Comparison of ENCODE assay signal across 1 cellular context in the genomic region with DNA sequence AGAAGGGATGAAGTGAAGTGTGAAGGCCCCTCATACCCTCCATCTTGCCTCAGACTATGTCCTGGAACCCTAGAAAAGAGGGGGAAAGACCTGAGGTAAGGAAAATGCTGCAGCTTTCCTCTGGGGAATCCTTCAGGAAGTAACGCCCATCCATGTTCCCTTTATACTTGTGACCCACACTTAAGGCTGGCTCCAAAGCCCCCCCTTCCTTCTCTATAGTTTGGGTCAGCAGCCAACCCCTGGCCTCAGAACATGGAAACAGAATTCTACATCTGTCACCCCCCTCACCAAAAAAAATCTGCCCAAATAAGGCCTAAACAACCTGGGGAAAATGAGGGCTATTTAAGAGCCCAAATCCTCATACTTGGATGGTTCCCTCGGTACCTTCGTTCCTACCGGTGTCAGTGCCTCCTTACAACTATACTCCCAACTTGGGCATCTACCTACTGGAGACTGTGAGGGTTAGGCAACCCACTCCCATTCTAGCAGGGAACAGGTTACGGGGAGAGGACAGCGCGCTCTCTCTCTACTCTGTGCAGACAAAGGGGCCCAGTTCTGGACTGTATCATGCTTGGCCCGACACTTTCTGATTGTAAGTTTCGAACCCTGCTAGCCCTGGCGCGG.
TF ChIP-seq lines count a peak whose summit lies in the region.

No MANE protein-coding gene starts in this region.

TF ChIP-seq in IMR-90, 13 proteins besides CTCF, POLR2A, EP300 and RAD21 (continued from another document):
- TF ChIP-seq FOS (IDR thresholded peaks at IDR 0.05; ENCODE audit: low read depth, low read length) (no peak), MAFK (IDR thresholded peaks at IDR 0.05; ENCODE audit: low read depth, low read length) (no peak), CHD1 (IDR thresholded peaks at IDR 0.05; ENCODE audit: low read depth, low read length) (0 out of 2 replicates have a peak, but pooled peaks have one; percentile 25), RCOR1 (IDR thresholded peaks at IDR 0.05; ENCODE audit: insufficient replicate concordance, low read length) (no peak), RFX5 (IDR thresholded peaks at IDR 0.05; ENCODE audit: low read depth, low read length) (no peak)
